In genomic region chr6:135321012-135321621, GRCh38 we compare ENCODE assay signal across 1 cellular context.
TF ChIP-seq lines count a peak whose summit lies in the region.

No MANE protein-coding gene starts in this region.

TF ChIP-seq in K562, 482 proteins besides CTCF, POLR2A, EP300 and RAD21 (continued from another document and continues in another):
- no peak for TF ChIP-seq ZNF253 (CRISPR knock-in tag; conservative IDR thresholded peaks at IDR 0.05)
- no peak for TF ChIP-seq ZNF384 (IDR thresholded peaks at IDR 0.05; ENCODE audit: low read depth, low read length)
- TF ChIP-seq ZNF766 (CRISPR knock-in tag; conservative IDR thresholded peaks at IDR 0.05), result peak; percentile 13; the same call in 1 of the 2 replicates
- TF ChIP-seq TGIF2 (CRISPR knock-in tag; IDR thresholded peaks at IDR 0.05), result no peak
- TF ChIP-seq, protein P1, sequence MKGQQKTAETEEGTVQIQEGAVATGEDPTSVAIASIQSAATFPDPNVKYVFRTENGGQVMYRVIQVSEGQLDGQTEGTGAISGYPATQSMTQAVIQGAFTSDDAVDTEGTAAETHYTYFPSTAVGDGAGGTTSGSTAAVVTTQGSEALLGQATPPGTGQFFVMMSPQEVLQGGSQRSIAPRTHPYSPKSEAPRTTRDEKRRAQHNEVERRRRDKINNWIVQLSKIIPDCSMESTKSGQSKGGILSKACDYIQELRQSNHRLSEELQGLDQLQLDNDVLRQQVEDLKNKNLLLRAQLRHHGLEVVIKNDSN (CRISPR knock-in tag; IDR thresholded peaks at IDR 0.05), result no peak
- no peak for TF ChIP-seq BRCA1 (IDR thresholded peaks at IDR 0.05)
- TF ChIP-seq BRCA1 (CRISPR knock-in tag; IDR thresholded peaks at IDR 0.05), result no peak
- TF ChIP-seq PHF21A (IDR thresholded peaks at IDR 0.05; ENCODE audit: borderline replicate concordance, low read depth), result no peak
- TF ChIP-seq BACH1 (tag; IDR thresholded peaks at IDR 0.05), result no peak
- TF ChIP-seq ILF3 (IDR thresholded peaks at IDR 0.05; ENCODE audit: borderline replicate concordance), result no peak
- no peak for TF ChIP-seq NFXL1 (CRISPR knock-in tag; IDR thresholded peaks at IDR 0.05)
- no peak for TF ChIP-seq RHOXF2B (CRISPR knock-in tag; conservative IDR thresholded peaks at IDR 0.05)
- TF ChIP-seq, protein P2, sequence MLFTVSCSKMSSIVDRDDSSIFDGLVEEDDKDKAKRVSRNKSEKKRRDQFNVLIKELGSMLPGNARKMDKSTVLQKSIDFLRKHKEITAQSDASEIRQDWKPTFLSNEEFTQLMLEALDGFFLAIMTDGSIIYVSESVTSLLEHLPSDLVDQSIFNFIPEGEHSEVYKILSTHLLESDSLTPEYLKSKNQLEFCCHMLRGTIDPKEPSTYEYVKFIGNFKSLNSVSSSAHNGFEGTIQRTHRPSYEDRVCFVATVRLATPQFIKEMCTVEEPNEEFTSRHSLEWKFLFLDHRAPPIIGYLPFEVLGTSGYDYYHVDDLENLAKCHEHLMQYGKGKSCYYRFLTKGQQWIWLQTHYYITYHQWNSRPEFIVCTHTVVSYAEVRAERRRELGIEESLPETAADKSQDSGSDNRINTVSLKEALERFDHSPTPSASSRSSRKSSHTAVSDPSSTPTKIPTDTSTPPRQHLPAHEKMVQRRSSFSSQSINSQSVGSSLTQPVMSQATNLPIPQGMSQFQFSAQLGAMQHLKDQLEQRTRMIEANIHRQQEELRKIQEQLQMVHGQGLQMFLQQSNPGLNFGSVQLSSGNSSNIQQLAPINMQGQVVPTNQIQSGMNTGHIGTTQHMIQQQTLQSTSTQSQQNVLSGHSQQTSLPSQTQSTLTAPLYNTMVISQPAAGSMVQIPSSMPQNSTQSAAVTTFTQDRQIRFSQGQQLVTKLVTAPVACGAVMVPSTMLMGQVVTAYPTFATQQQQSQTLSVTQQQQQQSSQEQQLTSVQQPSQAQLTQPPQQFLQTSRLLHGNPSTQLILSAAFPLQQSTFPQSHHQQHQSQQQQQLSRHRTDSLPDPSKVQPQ (CRISPR knock-in tag; IDR thresholded peaks at IDR 0.05; ENCODE audit: borderline replicate concordance), result no peak
- no peak for TF ChIP-seq SMARCB1 (IDR thresholded peaks at IDR 0.05; ENCODE audit: insufficient read length, low read depth)
- no peak for TF ChIP-seq TSC22D4 (tag; IDR thresholded peaks at IDR 0.05)
- no peak for TF ChIP-seq ZBTB34 (CRISPR knock-in tag; IDR thresholded peaks at IDR 0.05)
- peak; percentile 67 for TF ChIP-seq FOXM1 (IDR thresholded peaks at IDR 0.05; ENCODE audit: low read depth)
- no peak for TF ChIP-seq FOXM1 (CRISPR knock-in tag; IDR thresholded peaks at IDR 0.05; ENCODE audit: low read depth)
- peak; percentile 91 for TF ChIP-seq SMARCA4 (IDR thresholded peaks at IDR 0.05)
- no peak for TF ChIP-seq ZNF165 (CRISPR knock-in tag; IDR thresholded peaks at IDR 0.05; ENCODE audit: borderline replicate concordance)
- peak; percentile 73; the same call in 1 of the 2 replicates for TF ChIP-seq MYNN (IDR thresholded peaks at IDR 0.05)
- no peak for TF ChIP-seq MYNN (CRISPR knock-in tag; IDR thresholded peaks at IDR 0.05)
- no peak for TF ChIP-seq ZNF444 (CRISPR knock-in tag; IDR thresholded peaks at IDR 0.05)
- TF ChIP-seq SRSF9 (IDR thresholded peaks at IDR 0.05; ENCODE audit: borderline replicate concordance, low read depth, low read length), result no peak
- TF ChIP-seq, protein P3, sequence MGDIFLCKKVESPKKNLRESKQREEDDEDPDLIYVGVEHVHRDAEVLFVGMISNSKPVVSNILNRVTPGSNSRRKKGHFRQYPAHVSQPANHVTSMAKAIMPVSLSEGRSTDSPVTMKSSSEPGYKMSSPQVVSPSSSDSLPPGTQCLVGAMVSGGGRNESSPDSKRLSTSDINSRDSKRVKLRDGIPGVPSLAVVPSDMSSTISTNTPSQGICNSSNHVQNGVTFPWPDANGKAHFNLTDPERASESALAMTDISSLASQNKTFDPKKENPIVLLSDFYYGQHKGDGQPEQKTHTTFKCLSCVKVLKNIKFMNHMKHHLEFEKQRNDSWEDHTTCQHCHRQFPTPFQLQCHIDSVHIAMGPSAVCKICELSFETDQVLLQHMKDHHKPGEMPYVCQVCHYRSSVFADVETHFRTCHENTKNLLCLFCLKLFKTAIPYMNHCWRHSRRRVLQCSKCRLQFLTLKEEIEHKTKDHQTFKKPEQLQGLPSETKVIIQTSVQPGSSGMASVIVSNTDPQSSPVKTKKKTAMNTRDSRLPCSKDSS (IDR thresholded peaks at IDR 0.05; ENCODE audit: low read depth, partially characterized antibody), result no peak
- peak in 1 of 2 experiments; percentile 87; a peak in 2 of 4 replicates for TF ChIP-seq RCOR1 (IDR thresholded peaks at IDR 0.05; ENCODE audit: borderline replicate concordance in 1 of 2, low read depth in 2 of 2, low read length in 2 of 2)
- TF ChIP-seq, protein P4, sequence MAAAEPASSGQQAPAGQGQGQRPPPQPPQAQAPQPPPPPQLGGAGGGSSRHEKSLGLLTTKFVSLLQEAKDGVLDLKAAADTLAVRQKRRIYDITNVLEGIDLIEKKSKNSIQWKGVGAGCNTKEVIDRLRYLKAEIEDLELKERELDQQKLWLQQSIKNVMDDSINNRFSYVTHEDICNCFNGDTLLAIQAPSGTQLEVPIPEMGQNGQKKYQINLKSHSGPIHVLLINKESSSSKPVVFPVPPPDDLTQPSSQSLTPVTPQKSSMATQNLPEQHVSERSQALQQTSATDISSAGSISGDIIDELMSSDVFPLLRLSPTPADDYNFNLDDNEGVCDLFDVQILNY (CRISPR knock-in tag; IDR thresholded peaks at IDR 0.05), result no peak
- TF ChIP-seq E2F8 (IDR thresholded peaks at IDR 0.05; ENCODE audit: low read depth, partially characterized antibody), result no peak
- no peak for TF ChIP-seq SRSF3 (IDR thresholded peaks at IDR 0.05; ENCODE audit: insufficient read depth, low read length)
- no peak for TF ChIP-seq THAP12 (CRISPR knock-in tag; IDR thresholded peaks at IDR 0.05)
- TF ChIP-seq DNMT1 (IDR thresholded peaks at IDR 0.05), result peak; percentile 72; the same call in 1 of the 2 replicates
- no peak for TF ChIP-seq ZFX (CRISPR knock-in tag; IDR thresholded peaks at IDR 0.05)
- TF ChIP-seq, protein P5, sequence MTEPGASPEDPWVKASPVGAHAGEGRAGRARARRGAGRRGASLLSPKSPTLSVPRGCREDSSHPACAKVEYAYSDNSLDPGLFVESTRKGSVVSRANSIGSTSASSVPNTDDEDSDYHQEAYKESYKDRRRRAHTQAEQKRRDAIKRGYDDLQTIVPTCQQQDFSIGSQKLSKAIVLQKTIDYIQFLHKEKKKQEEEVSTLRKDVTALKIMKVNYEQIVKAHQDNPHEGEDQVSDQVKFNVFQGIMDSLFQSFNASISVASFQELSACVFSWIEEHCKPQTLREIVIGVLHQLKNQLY (CRISPR knock-in tag; conservative IDR thresholded peaks at IDR 0.05), result no peak
- TF ChIP-seq CHD1 (IDR thresholded peaks at IDR 0.05; ENCODE audit: low read length), result peak; percentile 43
- TF ChIP-seq COPS2 (conservative IDR thresholded peaks at IDR 0.05), result no peak
- peak; percentile 55; the same call in 1 of the 2 replicates for TF ChIP-seq ATF7 (IDR thresholded peaks at IDR 0.05)
- TF ChIP-seq DACH1 (IDR thresholded peaks at IDR 0.05; ENCODE audit: partially characterized antibody), result no peak
- no peak for TF ChIP-seq FOXJ3 (CRISPR knock-in tag; IDR thresholded peaks at IDR 0.05)
- peak; percentile 71 to 74; a peak in 2 of 4 replicates for TF ChIP-seq MLLT1 (IDR thresholded peaks at IDR 0.05)
- no peak for TF ChIP-seq ZNF140 (CRISPR knock-in tag; IDR thresholded peaks at IDR 0.05)
- peak; percentile 42; the same call in 1 of the 2 replicates for TF ChIP-seq ZNF263 (CRISPR knock-in tag; IDR thresholded peaks at IDR 0.05; ENCODE audit: borderline replicate concordance)
- TF ChIP-seq MAFK (IDR thresholded peaks at IDR 0.05; ENCODE audit: low read length), result no peak; the same call in 1 of the 2 replicates
- TF ChIP-seq ERF (CRISPR knock-in tag; IDR thresholded peaks at IDR 0.05), result no peak
- peak; percentile 52 for TF ChIP-seq MTA1 (IDR thresholded peaks at IDR 0.05; ENCODE audit: borderline replicate concordance)
- TF ChIP-seq ZNF354B (CRISPR knock-in tag; IDR thresholded peaks at IDR 0.05), result no peak
- TF ChIP-seq, protein P6, sequence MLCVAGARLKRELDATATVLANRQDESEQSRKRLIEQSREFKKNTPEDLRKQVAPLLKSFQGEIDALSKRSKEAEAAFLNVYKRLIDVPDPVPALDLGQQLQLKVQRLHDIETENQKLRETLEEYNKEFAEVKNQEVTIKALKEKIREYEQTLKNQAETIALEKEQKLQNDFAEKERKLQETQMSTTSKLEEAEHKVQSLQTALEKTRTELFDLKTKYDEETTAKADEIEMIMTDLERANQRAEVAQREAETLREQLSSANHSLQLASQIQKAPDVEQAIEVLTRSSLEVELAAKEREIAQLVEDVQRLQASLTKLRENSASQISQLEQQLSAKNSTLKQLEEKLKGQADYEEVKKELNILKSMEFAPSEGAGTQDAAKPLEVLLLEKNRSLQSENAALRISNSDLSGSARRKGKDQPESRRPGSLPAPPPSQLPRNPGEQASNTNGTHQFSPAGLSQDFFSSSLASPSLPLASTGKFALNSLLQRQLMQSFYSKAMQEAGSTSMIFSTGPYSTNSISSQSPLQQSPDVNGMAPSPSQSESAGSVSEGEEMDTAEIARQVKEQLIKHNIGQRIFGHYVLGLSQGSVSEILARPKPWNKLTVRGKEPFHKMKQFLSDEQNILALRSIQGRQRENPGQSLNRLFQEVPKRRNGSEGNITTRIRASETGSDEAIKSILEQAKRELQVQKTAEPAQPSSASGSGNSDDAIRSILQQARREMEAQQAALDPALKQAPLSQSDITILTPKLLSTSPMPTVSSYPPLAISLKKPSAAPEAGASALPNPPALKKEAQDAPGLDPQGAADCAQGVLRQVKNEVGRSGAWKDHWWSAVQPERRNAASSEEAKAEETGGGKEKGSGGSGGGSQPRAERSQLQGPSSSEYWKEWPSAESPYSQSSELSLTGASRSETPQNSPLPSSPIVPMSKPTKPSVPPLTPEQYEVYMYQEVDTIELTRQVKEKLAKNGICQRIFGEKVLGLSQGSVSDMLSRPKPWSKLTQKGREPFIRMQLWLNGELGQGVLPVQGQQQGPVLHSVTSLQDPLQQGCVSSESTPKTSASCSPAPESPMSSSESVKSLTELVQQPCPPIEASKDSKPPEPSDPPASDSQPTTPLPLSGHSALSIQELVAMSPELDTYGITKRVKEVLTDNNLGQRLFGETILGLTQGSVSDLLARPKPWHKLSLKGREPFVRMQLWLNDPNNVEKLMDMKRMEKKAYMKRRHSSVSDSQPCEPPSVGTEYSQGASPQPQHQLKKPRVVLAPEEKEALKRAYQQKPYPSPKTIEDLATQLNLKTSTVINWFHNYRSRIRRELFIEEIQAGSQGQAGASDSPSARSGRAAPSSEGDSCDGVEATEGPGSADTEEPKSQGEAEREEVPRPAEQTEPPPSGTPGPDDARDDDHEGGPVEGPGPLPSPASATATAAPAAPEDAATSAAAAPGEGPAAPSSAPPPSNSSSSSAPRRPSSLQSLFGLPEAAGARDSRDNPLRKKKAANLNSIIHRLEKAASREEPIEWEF (CRISPR knock-in tag; IDR thresholded peaks at IDR 0.05), result 0 out of 2 replicates have a peak, but pooled peaks have one; percentile 26
- no peak for TF ChIP-seq FIP1L1 (IDR thresholded peaks at IDR 0.05; ENCODE audit: low read depth, low read length, poor library complexity, severe bottlenecking)
